ENCODE assay signal across 20 cellular contexts in the genomic region with DNA sequence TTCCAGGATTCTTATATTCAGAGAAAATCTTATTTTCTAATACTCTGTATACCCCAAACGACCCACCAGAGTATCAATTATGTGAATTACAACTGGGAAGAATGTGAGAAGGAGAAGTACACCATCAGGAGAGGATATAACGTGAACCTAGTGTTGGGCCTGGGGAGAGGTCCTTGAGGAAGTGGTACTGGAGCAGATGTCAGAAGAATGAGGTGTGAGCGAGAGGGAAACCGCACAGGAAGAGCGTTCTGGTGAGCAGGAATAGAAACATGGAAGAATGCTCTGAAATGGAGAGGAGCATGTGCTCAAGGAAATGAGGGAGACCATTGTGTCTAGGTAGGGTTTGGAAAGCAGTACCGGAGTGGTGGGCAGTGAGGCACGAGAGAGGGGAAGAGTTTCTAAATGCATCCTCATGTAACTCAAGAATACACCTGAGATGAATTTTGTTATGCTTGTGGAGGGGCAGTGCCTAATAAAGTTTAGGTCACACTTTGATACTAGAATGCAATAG.
DNase-seq lines count a peak whose midpoint lies in the region; ATAC-seq and TF ChIP-seq lines count a peak whose summit lies in the region.
"Had no signal": no experiment of that assay in that cellular context is flagged by ENCODE, and none has a peak within 500 bp of the region (broad histone marks: within the 10 kb centered on the region; RNA-seq: fewer than 3 reads in every experiment).

No MANE protein-coding gene starts in this region.

- H4K5ac ChIP-seq in H9 (ENCODE audit: insufficient read length, low read depth, low read length), result no peak overlapping the region

- in situ Hi-C loops in GM23248 (cut with MboI), result no loop called here

- H3K79me2 ChIP-seq in H9 (ENCODE audit: insufficient read depth, low read length), result peaks cover 49% of the 10 kb centered on the region
- no peaks in the 10 kb centered on the region for H3K79me2 ChIP-seq in neural progenitor cell (ENCODE audit: low read depth)
- H3K79me2 ChIP-seq in GM23248 (ENCODE audit: insufficient read depth), result no peaks in the 10 kb centered on the region

- no peak overlapping the region for H3K18ac ChIP-seq in H9 (ENCODE audit: insufficient read length, low read depth, low read length)

- no peak overlapping the region for H2BK15ac ChIP-seq in H9 (ENCODE audit: low read depth, low read length)

- H3K27ac ChIP-seq in H9 (ENCODE audit: insufficient read length, low read depth, low read length) (no peak overlapping the region), neural progenitor cell (no peak overlapping the region), GM23248 (no peak overlapping the region)
- H3K27ac ChIP-seq: BLaER1 treated with 17β-estradiol and CSF1 and Interleukin-3, amounts not matched to agents 10 nM and 100 nM; HL-60 had no signal

- H2AFZ ChIP-seq in H9 (ENCODE audit: low read length) (no peak overlapping the region), neural progenitor cell (replicated peaks) (peak overlapping the region; percentile 68), GM23248 (no peak overlapping the region)

- no peak overlapping the region for H2BK12ac ChIP-seq in H9 (ENCODE audit: insufficient read length, low read depth, low read length)

- no peak overlapping the region for H3K14ac ChIP-seq in H9 (ENCODE audit: insufficient read depth, low read length)

- H3K4me1 ChIP-seq in H9 (ENCODE audit: insufficient read depth, low read length) (peaks cover 3% of the 10 kb centered on the region; the same call in 1 of the 2 replicates), neural progenitor cell (no peaks in the 10 kb centered on the region), GM23248 (ENCODE audit: insufficient read depth) (no peaks in the 10 kb centered on the region)
- H3K4me1 ChIP-seq: HAP-1 had no signal

- H3K36me3 Mint-ChIP-seq in H9 (ENCODE audit: insufficient read depth in 1 of 3, low read depth in 3 of 3), result no peaks in the 10 kb centered on the region; a peak in 1 of 7 replicates
- no peaks in the 10 kb centered on the region for H3K36me3 Mint-ChIP-seq in endothelial cell (ENCODE audit: low read depth, unreplicated experiment)
- no peaks in the 10 kb centered on the region for H3K36me3 Mint-ChIP-seq in neural progenitor cell
- H3K36me3 Mint-ChIP-seq in stimulated activated memory B cell treated with anti-CD40 and anti-IgM and Interleukin-4, amounts not matched to agents 10 μg/mL and 1 μg/mL and 100 μg/mL, for 72 hours, result no peaks in the 10 kb centered on the region
- H3K36me3 Mint-ChIP-seq: CD8-positive, alpha-beta T cell had no signal

- H3K4me1 Mint-ChIP-seq in H9 (peaks cover 34 to 51% of the 10 kb centered on the region in 2 experiments), endothelial cell (ENCODE audit: unreplicated experiment) (peaks cover 26% of the 10 kb centered on the region), neural progenitor cell (no peaks in the 10 kb centered on the region)
- H3K4me1 Mint-ChIP-seq in stimulated activated memory B cell treated with anti-CD40 and anti-IgM and Interleukin-4, amounts not matched to agents 10 μg/mL and 1 μg/mL and 100 μg/mL, for 72 hours, result no peaks in the 10 kb centered on the region
- H3K4me1 Mint-ChIP-seq: B cell had no signal

- H3K9me3 Mint-ChIP-seq in H9 (no peaks in the 10 kb centered on the region), endothelial cell (ENCODE audit: unreplicated experiment) (no peaks in the 10 kb centered on the region), neural progenitor cell (no peaks in the 10 kb centered on the region)
- H3K9me3 Mint-ChIP-seq in stimulated activated memory B cell treated with anti-CD40 and anti-IgM and Interleukin-4, amounts not matched to agents 10 μg/mL and 1 μg/mL and 100 μg/mL, for 72 hours, result peaks cover 3% of the 10 kb centered on the region

- no peak overlapping the region for H3K56ac ChIP-seq in H9 (ENCODE audit: insufficient read length, low read depth, low read length)

- ATAC-seq in stimulated activated memory B cell treated with anti-CD40 and anti-IgM and Interleukin-4, amounts not matched to agents 10 μg/mL and 1 μg/mL and 100 μg/mL, for 72 hours, result no peak
- ATAC-seq: CD8-positive, alpha-beta T cell; HepG2 had no signal

- no peak overlapping the region for H3T11ph ChIP-seq in H9 (ENCODE audit: low read length)

- no CpG with 5 or more reads among the region's 7 CpGs for whole genome bisulfite sequencing in H9 (ENCODE audit: extremely low coverage, insufficient read length, low lambda C conversion rate)
- WGBS in GM23248 (ENCODE audit: low coverage in 1 of 2, low lambda C conversion rate in 2 of 2, missing lambda C conversion rate in 2 of 2), 2 experiments, result 14 to 22% methylated on average over 7 of the region's 7 CpGs

- H2BK20ac ChIP-seq in H9 (ENCODE audit: low read depth, low read length, poor library complexity, severe bottlenecking), result no peak overlapping the region

- H3K4me3 ChIP-seq in neural progenitor cell (no peak overlapping the region), GM23248 (no peak overlapping the region)
- H3K4me3 ChIP-seq: BLaER1 treated with 17β-estradiol and CSF1 and Interleukin-3, amounts not matched to agents 10 nM and 100 nM; HAP-1 had no signal

- H4K8ac ChIP-seq in H9 (replicated peaks; ENCODE audit: insufficient read length, low read depth, low read length), result no peak overlapping the region

- H3K23me2 ChIP-seq in H9 (ENCODE audit: insufficient read length, low read depth, low read length, poor library complexity, severe bottlenecking), result no peaks in the 10 kb centered on the region

- no peak for DNase-seq in H9
- DNase-seq in UCSD-AML1 (lab: John Stamatoyannopoulos, UW; ENCODE audit: unreplicated experiment), result peak; percentile 9
- DNase-seq in endothelial cell (ENCODE audit: low spot score), result no peak
- no peak for DNase-seq in neural progenitor cell (ENCODE audit: low spot score)
- no peak for DNase-seq in midbrain (lab: John Stamatoyannopoulos, UW)
- no peak for DNase-seq in NCI-H526 treated with DMSO at 0.1 percent for 48 hours (lab: John Stamatoyannopoulos, UW)
- DNase-seq in GM23248, result no peak
- DNase-seq: Calu3; CD8-positive, alpha-beta T cell; DMS 273 treated with DMSO at 0.1 percent for 48 hours; DMS53; DND-41; GOT3; KG1 had no signal

- no peaks in the 10 kb centered on the region for H3K79me1 ChIP-seq in H9 (ENCODE audit: insufficient read depth, low read depth, low read length, poor library complexity, severe bottlenecking)

- no peak overlapping the region for H4K91ac ChIP-seq in H9 (ENCODE audit: insufficient read length, low read depth, low read length)

- H3K9me3 ChIP-seq in H9 (ENCODE audit: control insufficient read depth, low read depth, low read length) (no peaks in the 10 kb centered on the region), neural progenitor cell (ENCODE audit: low read depth) (no peaks in the 10 kb centered on the region), GM23248 (ENCODE audit: low read depth) (no peaks in the 10 kb centered on the region)
- H3K9me3 ChIP-seq: BLaER1 treated with 17β-estradiol and CSF1 and Interleukin-3, amounts not matched to agents 10 nM and 100 nM; HAP-1 had no signal

- no peak overlapping the region for H2AK5ac ChIP-seq in H9 (ENCODE audit: insufficient read length, low read length)

- no peak overlapping the region for H2BK120ac ChIP-seq in H9 (ENCODE audit: low read depth, low read length, poor library complexity, severe bottlenecking)

- H3K4me2 ChIP-seq in H9 (ENCODE audit: insufficient read depth, insufficient read length, low read length) (no peak overlapping the region), neural progenitor cell (no peak overlapping the region), GM23248 (ENCODE audit: unreplicated experiment) (no peak overlapping the region)

- H3F3A ChIP-seq in neural progenitor cell (ENCODE audit: low read depth), result no peaks in the 10 kb centered on the region
- no peaks in the 10 kb centered on the region for H3F3A ChIP-seq in GM23248 (ENCODE audit: insufficient read depth)

- no peaks in the 10 kb centered on the region for H3K9me2 ChIP-seq in GM23248 (ENCODE audit: insufficient read depth)

- H3K27ac Mint-ChIP-seq in H9 (peak overlapping the region in 2 of 3 experiments; percentile 22 to 65; a peak in 5 of 7 replicates), endothelial cell (ENCODE audit: unreplicated experiment) (peak overlapping the region; percentile 96), neural progenitor cell (no peak overlapping the region)
- H3K27ac Mint-ChIP-seq in stimulated activated memory B cell treated with anti-CD40 and anti-IgM and Interleukin-4, amounts not matched to agents 10 μg/mL and 1 μg/mL and 100 μg/mL, for 72 hours, result no peak overlapping the region
- H3K27ac Mint-ChIP-seq: B cell; CD8-positive, alpha-beta T cell had no signal

- TF ChIP-seq CTCF in H9 (conservative IDR thresholded peaks at IDR 0.05) (no peak), endothelial cell (IDR thresholded peaks at IDR 0.05; ENCODE audit: unreplicated experiment) (no peak), neural progenitor cell (IDR thresholded peaks at IDR 0.05) (no peak)

- no peak overlapping the region for H3K4me3 Mint-ChIP-seq in H9
- H3K4me3 Mint-ChIP-seq in endothelial cell (ENCODE audit: unreplicated experiment), result no peak overlapping the region
- H3K4me3 Mint-ChIP-seq in neural progenitor cell, result no peak overlapping the region
- no peak overlapping the region for H3K4me3 Mint-ChIP-seq in stimulated activated memory B cell treated with anti-CD40 and anti-IgM and Interleukin-4, amounts not matched to agents 10 μg/mL and 1 μg/mL and 100 μg/mL, for 72 hours
- H3K4me3 Mint-ChIP-seq: B cell; CD8-positive, alpha-beta T cell had no signal

- no peaks in the 10 kb centered on the region for H3K36me3 ChIP-seq in neural progenitor cell
- no peaks in the 10 kb centered on the region for H3K36me3 ChIP-seq in GM23248 (ENCODE audit: low read depth)
- H3K36me3 ChIP-seq: BLaER1 treated with 17β-estradiol and CSF1 and Interleukin-3, amounts not matched to agents 10 nM and 100 nM; HAP-1 had no signal

- H3K9ac ChIP-seq in H9 (ENCODE audit: extremely low read depth, insufficient read length, low read length), result no peak overlapping the region
- no peak overlapping the region for H3K9ac ChIP-seq in neural progenitor cell
- H3K9ac ChIP-seq in GM23248, result no peak overlapping the region
- H3K9ac ChIP-seq: BLaER1 treated with 17β-estradiol and CSF1 and Interleukin-3, amounts not matched to agents 10 nM and 100 nM had no signal

- H2BK5ac ChIP-seq in H9 (ENCODE audit: insufficient read length, low read length), result no peak overlapping the region

- no peak overlapping the region for H3K4ac ChIP-seq in H9 (ENCODE audit: low read depth, low read length)

- no peak overlapping the region for H3K23ac ChIP-seq in H9 (ENCODE audit: insufficient read length, low read depth, low read length)

- no peaks in the 10 kb centered on the region for H3K27me3 Mint-ChIP-seq in H9 (ENCODE audit: low read depth)
- H3K27me3 Mint-ChIP-seq in endothelial cell (ENCODE audit: unreplicated experiment), result peaks cover 1% of the 10 kb centered on the region
- no peaks in the 10 kb centered on the region for H3K27me3 Mint-ChIP-seq in neural progenitor cell (ENCODE audit: insufficient read depth, low read depth)
- H3K27me3 Mint-ChIP-seq in stimulated activated memory B cell treated with anti-CD40 and anti-IgM and Interleukin-4, amounts not matched to agents 10 μg/mL and 1 μg/mL and 100 μg/mL, for 72 hours, result no peaks in the 10 kb centered on the region
- H3K27me3 Mint-ChIP-seq: B cell had no signal

- H3K27me3 ChIP-seq in H9 (ENCODE audit: insufficient read depth, low read length), result no peaks in the 10 kb centered on the region
- H3K27me3 ChIP-seq in neural progenitor cell, result no peaks in the 10 kb centered on the region
- H3K27me3 ChIP-seq in GM23248 (replicated peaks; ENCODE audit: insufficient read depth), result no peaks in the 10 kb centered on the region
- H3K27me3 ChIP-seq: BLaER1 treated with 17β-estradiol and CSF1 and Interleukin-3, amounts not matched to agents 10 nM and 100 nM had no signal

- H4K20me1 ChIP-seq in H9 (ENCODE audit: control insufficient read depth, insufficient read depth, insufficient read length) (no peaks in the 10 kb centered on the region), neural progenitor cell (ENCODE audit: low read depth) (no peaks in the 10 kb centered on the region), GM23248 (ENCODE audit: insufficient read depth) (no peaks in the 10 kb centered on the region)
- H4K20me1 ChIP-seq: BLaER1 treated with 17β-estradiol and CSF1 and Interleukin-3, amounts not matched to agents 10 nM and 100 nM had no signal

Comparison
In these comparisons a context has a peak if more than half of its experiments do, and no peak if none do; other contexts are left out.
1. H3K27ac Mint-ChIP-seq: peak in H9 (2 of 3) and endothelial cell (single experiment); none in neural progenitor cell (single experiment) and stimulated activated memory B cell treated with anti-CD40 and anti-IgM and Interleukin-4, amounts not matched to agents 10 μg/mL and 1 μg/mL and 100 μg/mL, for 72 hours (single experiment).